ENCODE assay signal across 14 cellular contexts in the genomic region with DNA sequence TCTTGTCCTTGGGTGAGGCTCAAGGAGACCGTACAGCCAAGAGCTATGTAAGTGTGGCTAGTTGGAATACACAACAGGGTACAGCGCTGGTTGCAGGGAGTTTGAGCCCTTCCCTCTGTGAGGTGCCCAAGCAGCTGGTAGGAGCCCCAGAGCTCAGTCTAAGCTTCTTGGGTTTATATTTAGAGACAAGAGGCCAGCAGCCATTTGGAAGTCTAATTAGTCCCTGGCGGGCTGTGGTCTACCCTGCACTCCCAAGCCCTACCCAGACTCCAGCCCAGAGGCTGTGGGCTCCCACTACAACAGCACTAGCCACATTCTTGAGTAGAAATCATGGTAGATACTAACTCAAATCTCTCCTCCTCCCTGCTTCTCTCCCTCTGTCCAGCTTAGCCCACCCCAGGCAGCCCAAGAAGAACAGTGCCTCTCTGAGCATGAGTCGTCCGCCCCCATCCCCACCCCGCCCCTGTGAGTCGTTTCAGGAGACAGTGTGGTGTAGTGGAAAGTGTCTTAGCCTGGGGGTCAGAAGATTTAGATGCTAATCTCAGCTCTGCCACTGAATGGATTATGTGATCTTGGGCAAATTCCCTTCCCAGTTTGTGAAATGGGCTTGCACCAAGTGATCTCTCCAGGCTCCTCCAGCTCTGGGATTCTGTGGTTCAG. TPM values are rescaled to one million over a fixed set of nuclear protein-coding genes. Genes with fewer than 3 reads are reported as not detected.
DNase-seq lines count a peak whose midpoint lies in the region; ATAC-seq, FAIRE-seq and TF ChIP-seq lines count a peak whose summit lies in the region.
"Had no signal": no experiment of that assay in that cellular context is flagged by ENCODE, and none has a peak within 500 bp of the region (broad histone marks: within the 10 kb centered on the region; RNA-seq: fewer than 3 reads in every experiment).

No MANE protein-coding gene starts in this region.

- DNase-seq in activated CD4-positive, alpha-beta T cell treated with anti-CD3 and anti-CD28 coated beads, Interleukin-2, amount 10 ng/mL, durations not matched to agents 24 days and 14 days: no peak
- DNase-seq in activated CD4-positive, alpha-beta T cell treated with anti-CD3 and anti-CD28 coated beads for 1 hour: no peak
- DNase-seq in M059J (ENCODE audit: low read depth) (peak; percentile 42), K562 (ENCODE audit: extremely low read depth in 1 of 4, low spot score in 3 of 4) (no peak), MM.1S (no peak), sciatic nerve (ENCODE audit: low spot score) (no peak), NCI-H2171 (lab: John Stamatoyannopoulos, UW) (no peak)
- peak in 2 of 3 donors; percentile 14 to 24 for DNase-seq in stimulated activated CD4-positive, alpha-beta T cell treated with anti-CD3 and anti-CD28 coated beads, TNF-alpha, amount 100 ng/mL, for 48 hours (ENCODE audit: low read depth in 3 of 3)
- DNase-seq: activated effector memory CD4-positive, alpha-beta T cell treated with anti-CD3 and anti-CD28 coated beads, Interleukin-2, amount 50 U/mL, for 16 hours; Calu3; NCI-H1105 treated with DMSO at 0.1 percent for 48 hours; NCI-H526 had no signal

- no peak overlapping the region for H3K27ac ChIP-seq in K562 (ENCODE audit: extremely low read depth, low read depth, low read length)
- no peak overlapping the region for H3K27ac ChIP-seq in MM.1S (ENCODE audit: low read length)
- H3K27ac ChIP-seq: SJCRH30, tibial nerve had no signal

- no TSS peak for BruUV-seq in K562 (replicated peaks; lab: Mats Ljungman, UMichigan)

- intact Hi-C loops in activated CD4-positive, alpha-beta T cell treated with anti-CD3 and anti-CD28 coated beads, Interleukin-2, amount 10 ng/mL, durations not matched to agents 24 days and 14 days (cut with micrococcal nuclease): loop anchor here (5.0 kb wide), 1 partner anchor 127 kb away; no protein-coding TSS in a partner anchor
- intact Hi-C loops in K562 (cut with micrococcal nuclease) (loop anchor here (5.0 kb wide), 1 partner anchor 212 kb away; no protein-coding TSS in a partner anchor), sciatic nerve (cut with DNase I) (loop anchor here (5.0 kb wide), 1 partner anchor 207 kb away; no protein-coding TSS in a partner anchor)

- no peak for FAIRE-seq in K562 (lab: Jason Lieb, UNC)

- no peak for TF ChIP-seq POLR2A in K562 (conservative IDR thresholded peaks at IDR 0.05)

- TF ChIP-seq EP300 in K562 (IDR thresholded peaks at IDR 0.05; ENCODE audit: low read length): no peak

- no peaks in the 10 kb centered on the region for H3K9me3 Mint-ChIP-seq in activated CD4-positive, alpha-beta T cell treated with anti-CD3 and anti-CD28 coated beads, Interleukin-2, amount 10 ng/mL, durations not matched to agents 24 days and 14 days

- H3K4me2 ChIP-seq in K562 (ENCODE audit: insufficient read depth, low read length): no peak overlapping the region
- H3K4me2 ChIP-seq in MM.1S (ENCODE audit: low read depth, low read length): no peak overlapping the region

- in situ Hi-C loops in K562 (cut with MboI): loop anchor here (10.0 kb wide), 1 partner anchor 149 kb away; no protein-coding TSS in a partner anchor

- no peak for ATAC-seq in K562
- no peak for ATAC-seq in sciatic nerve

- H3K36me3 ChIP-seq in K562 (ENCODE audit: control insufficient read depth, insufficient read depth, low read length) (peaks cover 79% of the 10 kb centered on the region), MM.1S (replicated peaks; ENCODE audit: insufficient read depth, low read length) (peaks cover 18% of the 10 kb centered on the region)

- 0 out of 2 replicates have a peak, but pooled peaks cover 3% of the 10 kb centered on the region for H3F3A ChIP-seq in MM.1S (ENCODE audit: insufficient read depth, low read length)

- 68% methylated on average over 4 of the region's 7 CpGs for WGBS in K562 (ENCODE audit: insufficient coverage, low coverage, missing lambda C conversion rate)

- H3K4me1 ChIP-seq in K562 (replicated peaks in 1 of 2; ENCODE audit: control insufficient read depth in 2 of 2, insufficient read depth in 2 of 2, low read length in 2 of 2) (peaks cover 0 to 5% of the 10 kb centered on the region in 2 experiments; a peak in 2 of 5 replicates), MM.1S (ENCODE audit: low read length) (peaks cover 6% of the 10 kb centered on the region)

- H3K79me2 ChIP-seq in K562 (ENCODE audit: control insufficient read depth, insufficient read depth, low read length): peaks cover 17% of the 10 kb centered on the region
- peaks cover 100% of the 10 kb centered on the region for H3K79me2 ChIP-seq in MM.1S (ENCODE audit: low read length)

- H3K4me1 Mint-ChIP-seq in activated CD4-positive, alpha-beta T cell treated with anti-CD3 and anti-CD28 coated beads, Interleukin-2, amount 10 ng/mL, durations not matched to agents 24 days and 14 days: peaks cover 18% of the 10 kb centered on the region

- H3K9me2 ChIP-seq in MM.1S (replicated peaks; ENCODE audit: insufficient read depth, low read length): no peaks in the 10 kb centered on the region

- H3K27me3 Mint-ChIP-seq in activated CD4-positive, alpha-beta T cell treated with anti-CD3 and anti-CD28 coated beads, Interleukin-2, amount 10 ng/mL, durations not matched to agents 24 days and 14 days: no peaks in the 10 kb centered on the region

- peaks cover 26% of the 10 kb centered on the region for H3K36me3 Mint-ChIP-seq in activated CD4-positive, alpha-beta T cell treated with anti-CD3 and anti-CD28 coated beads, Interleukin-2, amount 10 ng/mL, durations not matched to agents 24 days and 14 days (ENCODE audit: low read depth)

- TF ChIP-seq CTCF in K562 (IDR thresholded peaks at IDR 0.05 in 2 of 3, conservative IDR thresholded peaks at IDR 0.05 in 1 of 3; ENCODE audit: insufficient read depth in 2 of 3, low read depth in 1 of 3, low read length in 3 of 3) (no peak), MM.1S (IDR thresholded peaks at IDR 0.05; ENCODE audit: low read length) (no peak)

- H3K9ac ChIP-seq in K562 (ENCODE audit: insufficient read depth in 1 of 2, low read depth in 2 of 2, low read length in 2 of 2): no peak overlapping the region
- no peak overlapping the region for H3K9ac ChIP-seq in MM.1S (ENCODE audit: low read length)

- POLR2A ChIA-PET in K562 (lab: Yijun Ruan, JAX): interaction anchor here (0.6 to 1.2 kb wide), 5 partner anchors 21 to 317 kb away, joined by 3 to 4 read pairs (median 3); a partner anchor contains a TSS

- peak overlapping the region; percentile 34 for H3K27ac Mint-ChIP-seq in activated CD4-positive, alpha-beta T cell treated with anti-CD3 and anti-CD28 coated beads, Interleukin-2, amount 10 ng/mL, durations not matched to agents 24 days and 14 days

- no peak overlapping the region for H3K4me3 Mint-ChIP-seq in activated CD4-positive, alpha-beta T cell treated with anti-CD3 and anti-CD28 coated beads, Interleukin-2, amount 10 ng/mL, durations not matched to agents 24 days and 14 days

- H4K20me1 ChIP-seq in K562 (replicated peaks; ENCODE audit: control insufficient read depth, insufficient read depth, low read length) (peaks cover 15% of the 10 kb centered on the region), MM.1S (ENCODE audit: insufficient read depth, low read length) (peaks cover 7% of the 10 kb centered on the region; the same call in 1 of the 2 replicates)

- no peak overlapping the region for H3K4me3 ChIP-seq in K562
- H3K4me3 ChIP-seq in MM.1S (ENCODE audit: low read length): no peak overlapping the region
- H3K4me3 ChIP-seq: SJCRH30, tibial nerve had no signal

- H3K9me3 ChIP-seq in K562 (replicated peaks; ENCODE audit: control insufficient read depth, insufficient read depth, low read depth, low read length) (no peaks in the 10 kb centered on the region), MM.1S (replicated peaks; ENCODE audit: insufficient read depth, low read length) (no peaks in the 10 kb centered on the region)
- H3K9me3 ChIP-seq: SJCRH30, tibial nerve had no signal

- CTCF ChIA-PET in K562 (lab: Yijun Ruan, JAX; ENCODE audit: low intra/inter-chr PET ratio): no interaction called here

- no peak for TF ChIP-seq RAD21 in K562 (CRISPR knock-in tag; conservative IDR thresholded peaks at IDR 0.05 in 1 of 2, IDR thresholded peaks at IDR 0.05 in 1 of 2)

- H3K27me3 ChIP-seq in K562 (ENCODE audit: control insufficient read depth in 2 of 2, insufficient read depth in 2 of 2, low read length in 2 of 2): no peaks in the 10 kb centered on the region
- no peaks in the 10 kb centered on the region for H3K27me3 ChIP-seq in MM.1S (replicated peaks; ENCODE audit: insufficient read depth, low read length)
- H3K27me3 ChIP-seq: SJCRH30, tibial nerve had no signal

- peaks cover 6% of the 10 kb centered on the region for H3K9me1 ChIP-seq in K562 (ENCODE audit: control insufficient read depth, insufficient read depth, low read length)

- no peak overlapping the region for H2AFZ ChIP-seq in K562 (ENCODE audit: low read depth, low read length)
- no peak overlapping the region for H2AFZ ChIP-seq in MM.1S (ENCODE audit: low read length)

TF ChIP-seq in K562, 482 proteins besides CTCF, POLR2A, EP300 and RAD21:
- TF ChIP-seq YY1 (IDR thresholded peaks at IDR 0.05; ENCODE audit: borderline replicate concordance in 1 of 3, control insufficient read depth in 1 of 3, extremely low read depth in 1 of 3, insufficient read depth in 3 of 3, insufficient read length in 1 of 3, insufficient replicate concordance in 2 of 3, low read depth in 1 of 3, low read length in 2 of 3) (no peak), EGR1 (conservative IDR thresholded peaks at IDR 0.05) (0 out of 2 replicates have a peak, but pooled peaks have one; percentile 29)

RNA-seq across cellular contexts. Expression of a gene that starts 37.8 kb away (rescaled TPM):
- total RNA-seq in activated CD4-positive, alpha-beta T cell treated with anti-CD3 and anti-CD28 coated beads, Interleukin-2, amount 10 ng/mL, durations not matched to agents 24 days and 14 days: 106 and 107 TPM in 2 replicates
- 156 and 179 TPM in 2 replicates for total RNA-seq in M059J (2014; rRNA removed; shearing (Covaris generic))
- total RNA-seq in K562 (2011; cell fraction: chromatin; rRNA removed; ENCODE audit: low replicate concordance): 24.4 and 38.1 TPM in 2 replicates
- total RNA-seq in K562 (2011; cell fraction: nucleolus; rRNA removed): 19.0 and 21.1 TPM in 2 replicates
- 32.6 and 47.0 TPM in 2 replicates for total RNA-seq in K562 (2011; cell fraction: nucleoplasm; rRNA removed)
- total RNA-seq in K562 (2014; rRNA removed) (120 and 135 TPM in 2 replicates), K562 (2014; rRNA removed; fragmentation: Illumina TruSeq; extraction: Trizol) (192 and 237 TPM in 2 replicates), K562 (2015; rRNA removed; fragmentation: Illumina TruSeq; extraction: Trizol) (154 and 159 TPM in 2 replicates), K562 (2021) (114 and 118 TPM in 2 replicates), sciatic nerve (44.8 TPM)
- polyA plus RNA-seq in K562 (2011; rRNA removed) (141 and 164 TPM in 2 replicates), K562 (2014; fragmentation: Illumina TruSeq; extraction: Trizol) (210 and 220 TPM in 2 replicates), K562 (2014; fragmentation: Nextera tagmentation; extraction: Ambion mirVana) (10 to 100 TPM; 79.7 to 92.3 TPM), K562 (2014; rRNA removed) (139 and 154 TPM in 2 replicates)
- polyA plus RNA-seq in K562 (2011; cell fraction: cytosol; rRNA removed): 42.3 and 74.8 TPM in 2 replicates
- 27.0 and 49.4 TPM in 2 replicates for polyA plus RNA-seq in K562 (2011; cell fraction: nucleus; rRNA removed)
- 110 and 156 TPM in 2 replicates for polyA plus RNA-seq in K562 (2012)
- polyA minus RNA-seq in K562 (2011; rRNA and poly(A)+ RNA removed): 73.8 and 89.8 TPM in 2 replicates
- 30.5 and 32.7 TPM in 2 replicates for polyA minus RNA-seq in K562 (2011; cell fraction: cytosol; rRNA and poly(A)+ RNA removed)
- polyA minus RNA-seq in K562 (2011; cell fraction: nucleus; rRNA and poly(A)+ RNA removed): 9.8 and 24.8 TPM in 2 replicates

Comparison
In these comparisons a context has a peak if more than half of its experiments do, and no peak if none do; other contexts are left out.
1. DNase-seq: peak in M059J (single experiment) and stimulated activated CD4-positive, alpha-beta T cell treated with anti-CD3 and anti-CD28 coated beads, TNF-alpha, amount 100 ng/mL, for 48 hours (2 of 3); none in activated CD4-positive, alpha-beta T cell treated with anti-CD3 and anti-CD28 coated beads, Interleukin-2, amount 10 ng/mL, durations not matched to agents 24 days and 14 days (single experiment), activated CD4-positive, alpha-beta T cell treated with anti-CD3 and anti-CD28 coated beads for 1 hour (single experiment), K562 (0 of 4), MM.1S (single experiment), sciatic nerve (single experiment) and NCI-H2171 (single experiment).